In the genomic region with DNA sequence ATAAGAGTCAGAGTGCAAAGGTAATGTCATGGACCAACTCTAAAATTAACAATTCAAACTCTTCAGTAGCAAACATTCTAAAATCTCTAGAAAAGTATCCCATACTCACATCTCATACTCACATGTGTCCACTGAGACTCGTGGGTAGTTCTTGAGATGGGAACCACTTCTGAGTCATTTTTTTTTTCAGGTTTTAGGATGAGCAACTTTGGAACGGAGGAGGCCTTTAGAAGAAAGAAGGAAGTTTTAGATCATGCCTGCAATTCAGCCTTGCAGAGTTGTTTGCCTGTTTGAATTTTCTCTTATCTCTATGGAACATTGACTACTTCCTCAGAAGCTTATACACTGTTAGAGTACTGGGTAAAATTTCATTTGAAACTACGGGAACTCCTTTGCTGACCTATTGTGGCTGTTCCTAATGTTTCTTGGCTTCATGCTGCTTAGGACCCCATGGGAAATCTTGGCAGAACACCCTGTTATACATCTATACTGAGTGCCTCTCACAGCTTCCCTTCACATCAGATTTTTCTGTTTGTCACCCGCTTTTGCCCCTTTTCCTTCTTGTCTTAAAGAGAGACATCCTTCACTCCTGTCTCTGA, we compare ENCODE assay signal across 2 cellular contexts.
TF ChIP-seq lines count a peak whose summit lies in the region.

No MANE protein-coding gene starts in this region.

TF ChIP-seq in liver, 16 proteins besides CTCF, POLR2A, EP300 and RAD21 (continued from another document):
- TF ChIP-seq, protein P1, sequence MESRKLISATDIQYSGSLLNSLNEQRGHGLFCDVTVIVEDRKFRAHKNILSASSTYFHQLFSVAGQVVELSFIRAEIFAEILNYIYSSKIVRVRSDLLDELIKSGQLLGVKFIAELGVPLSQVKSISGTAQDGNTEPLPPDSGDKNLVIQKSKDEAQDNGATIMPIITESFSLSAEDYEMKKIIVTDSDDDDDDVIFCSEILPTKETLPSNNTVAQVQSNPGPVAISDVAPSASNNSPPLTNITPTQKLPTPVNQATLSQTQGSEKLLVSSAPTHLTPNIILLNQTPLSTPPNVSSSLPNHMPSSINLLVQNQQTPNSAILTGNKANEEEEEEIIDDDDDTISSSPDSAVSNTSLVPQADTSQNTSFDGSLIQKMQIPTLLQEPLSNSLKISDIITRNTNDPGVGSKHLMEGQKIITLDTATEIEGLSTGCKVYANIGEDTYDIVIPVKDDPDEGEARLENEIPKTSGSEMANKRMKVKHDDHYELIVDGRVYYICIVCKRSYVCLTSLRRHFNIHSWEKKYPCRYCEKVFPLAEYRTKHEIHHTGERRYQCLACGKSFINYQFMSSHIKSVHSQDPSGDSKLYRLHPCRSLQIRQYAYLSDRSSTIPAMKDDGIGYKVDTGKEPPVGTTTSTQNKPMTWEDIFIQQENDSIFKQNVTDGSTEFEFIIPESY (IDR thresholded peaks at IDR 0.05): no peak
- no peak for TF ChIP-seq REST (IDR thresholded peaks at IDR 0.05)
- TF ChIP-seq, protein P2, sequence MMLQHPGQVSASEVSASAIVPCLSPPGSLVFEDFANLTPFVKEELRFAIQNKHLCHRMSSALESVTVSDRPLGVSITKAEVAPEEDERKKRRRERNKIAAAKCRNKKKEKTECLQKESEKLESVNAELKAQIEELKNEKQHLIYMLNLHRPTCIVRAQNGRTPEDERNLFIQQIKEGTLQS (IDR thresholded peaks at IDR 0.05): no peak

TF ChIP-seq in HepG2, 621 proteins besides CTCF, POLR2A, EP300 and RAD21:
- TF ChIP-seq, protein P3, sequence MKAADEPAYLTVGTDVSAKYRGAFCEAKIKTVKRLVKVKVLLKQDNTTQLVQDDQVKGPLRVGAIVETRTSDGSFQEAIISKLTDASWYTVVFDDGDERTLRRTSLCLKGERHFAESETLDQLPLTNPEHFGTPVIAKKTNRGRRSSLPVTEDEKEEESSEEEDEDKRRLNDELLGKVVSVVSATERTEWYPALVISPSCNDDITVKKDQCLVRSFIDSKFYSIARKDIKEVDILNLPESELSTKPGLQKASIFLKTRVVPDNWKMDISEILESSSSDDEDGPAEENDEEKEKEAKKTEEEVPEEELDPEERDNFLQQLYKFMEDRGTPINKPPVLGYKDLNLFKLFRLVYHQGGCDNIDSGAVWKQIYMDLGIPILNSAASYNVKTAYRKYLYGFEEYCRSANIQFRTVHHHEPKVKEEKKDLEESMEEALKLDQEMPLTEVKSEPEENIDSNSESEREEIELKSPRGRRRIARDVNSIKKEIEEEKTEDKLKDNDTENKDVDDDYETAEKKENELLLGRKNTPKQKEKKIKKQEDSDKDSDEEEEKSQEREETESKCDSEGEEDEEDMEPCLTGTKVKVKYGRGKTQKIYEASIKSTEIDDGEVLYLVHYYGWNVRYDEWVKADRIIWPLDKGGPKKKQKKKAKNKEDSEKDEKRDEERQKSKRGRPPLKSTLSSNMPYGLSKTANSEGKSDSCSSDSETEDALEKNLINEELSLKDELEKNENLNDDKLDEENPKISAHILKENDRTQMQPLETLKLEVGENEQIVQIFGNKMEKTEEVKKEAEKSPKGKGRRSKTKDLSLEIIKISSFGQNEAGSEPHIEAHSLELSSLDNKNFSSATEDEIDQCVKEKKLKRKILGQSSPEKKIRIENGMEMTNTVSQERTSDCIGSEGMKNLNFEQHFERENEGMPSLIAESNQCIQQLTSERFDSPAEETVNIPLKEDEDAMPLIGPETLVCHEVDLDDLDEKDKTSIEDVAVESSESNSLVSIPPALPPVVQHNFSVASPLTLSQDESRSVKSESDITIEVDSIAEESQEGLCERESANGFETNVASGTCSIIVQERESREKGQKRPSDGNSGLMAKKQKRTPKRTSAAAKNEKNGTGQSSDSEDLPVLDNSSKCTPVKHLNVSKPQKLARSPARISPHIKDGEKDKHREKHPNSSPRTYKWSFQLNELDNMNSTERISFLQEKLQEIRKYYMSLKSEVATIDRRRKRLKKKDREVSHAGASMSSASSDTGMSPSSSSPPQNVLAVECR (CRISPR knock-in tag; IDR thresholded peaks at IDR 0.05; ENCODE audit: borderline replicate concordance): no peak
- TF ChIP-seq ZNF282 (IDR thresholded peaks at IDR 0.05; ENCODE audit: partially characterized antibody): no peak
- no peak for TF ChIP-seq ZC3H4 (CRISPR knock-in tag; IDR thresholded peaks at IDR 0.05; ENCODE audit: borderline replicate concordance)
- TF ChIP-seq, protein P4, sequence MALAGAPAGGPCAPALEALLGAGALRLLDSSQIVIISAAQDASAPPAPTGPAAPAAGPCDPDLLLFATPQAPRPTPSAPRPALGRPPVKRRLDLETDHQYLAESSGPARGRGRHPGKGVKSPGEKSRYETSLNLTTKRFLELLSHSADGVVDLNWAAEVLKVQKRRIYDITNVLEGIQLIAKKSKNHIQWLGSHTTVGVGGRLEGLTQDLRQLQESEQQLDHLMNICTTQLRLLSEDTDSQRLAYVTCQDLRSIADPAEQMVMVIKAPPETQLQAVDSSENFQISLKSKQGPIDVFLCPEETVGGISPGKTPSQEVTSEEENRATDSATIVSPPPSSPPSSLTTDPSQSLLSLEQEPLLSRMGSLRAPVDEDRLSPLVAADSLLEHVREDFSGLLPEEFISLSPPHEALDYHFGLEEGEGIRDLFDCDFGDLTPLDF (CRISPR knock-in tag; IDR thresholded peaks at IDR 0.05): no peak
- no peak for TF ChIP-seq ATF7 (IDR thresholded peaks at IDR 0.05)
- TF ChIP-seq ATF7 (CRISPR knock-in tag; IDR thresholded peaks at IDR 0.05): no peak
- TF ChIP-seq ZFP62 (CRISPR knock-in tag; IDR thresholded peaks at IDR 0.05): no peak
- no peak for TF ChIP-seq FOXK1 (CRISPR knock-in tag; IDR thresholded peaks at IDR 0.05; ENCODE audit: borderline replicate concordance, low read depth)
- TF ChIP-seq CHD2 (IDR thresholded peaks at IDR 0.05; ENCODE audit: low read depth, low read length): no peak
- no peak for TF ChIP-seq ZSCAN31 (CRISPR knock-in tag; IDR thresholded peaks at IDR 0.05; ENCODE audit: low read depth)
- TF ChIP-seq NKX3-1 (CRISPR knock-in tag; IDR thresholded peaks at IDR 0.05): no peak
